15 cellular contexts compared by ENCODE assay signal in the genomic region with DNA sequence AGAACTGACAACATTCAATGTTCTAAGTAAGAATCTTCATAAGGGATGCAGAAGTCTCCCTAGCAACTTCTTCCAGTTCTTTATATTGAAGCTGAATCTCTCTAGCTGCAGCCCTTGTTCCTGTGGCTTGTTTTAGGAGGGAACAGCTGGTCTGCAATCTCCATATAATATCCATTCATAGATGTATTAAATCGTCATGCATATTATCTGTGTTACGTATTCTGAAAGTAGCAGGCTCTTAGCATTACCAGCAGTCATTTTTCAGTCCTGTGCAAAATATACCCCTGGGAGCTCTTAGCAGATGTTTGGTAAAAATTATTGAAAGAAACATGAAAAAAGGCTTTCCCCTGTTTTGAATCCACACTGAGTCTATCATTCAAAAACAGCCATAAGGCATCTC.
"Had no signal": no experiment of that assay in that cellular context is flagged by ENCODE, and none has a peak within 500 bp of the region (broad histone marks: within the 10 kb centered on the region; RNA-seq: fewer than 3 reads in every experiment).

No MANE protein-coding gene starts in this region.

- H3K27ac ChIP-seq: lower lobe of right lung, ovary, skin epidermis had no signal

- H3K4me3 ChIP-seq: lower lobe of right lung, ovary, skin epidermis had no signal

- H3K36me3 Mint-ChIP-seq: activated CD8-positive, alpha-beta memory T cell treated with anti-CD3 and anti-CD28 coated beads, Interleukin-2, amount 10 ng/mL, durations not matched to agents 7 days and 5 days; activated naive CD4-positive, alpha-beta T cell treated with anti-CD3 and anti-CD28 coated beads, Interleukin-2, amount 50 U/mL, for 72 hours; naive thymus-derived CD8-positive, alpha-beta T cell had no signal

- H3K9me3 Mint-ChIP-seq: activated T-cell treated with anti-CD3 and anti-CD28 coated beads, Interleukin-2, amount 50 U/mL, for 24 hours; endodermal cell had no signal

- H3K4me1 ChIP-seq: lower lobe of right lung had no signal

- ATAC-seq: activated CD8-positive, alpha-beta memory T cell treated with anti-CD3 and anti-CD28 coated beads, Interleukin-2, amount 10 ng/mL, durations not matched to agents 7 days and 5 days; activated naive CD4-positive, alpha-beta T cell treated with anti-CD3 and anti-CD28 coated beads, Interleukin-2, amount 50 U/mL, for 72 hours; lower lobe of right lung; naive thymus-derived CD8-positive, alpha-beta T cell had no signal

- H3K4me1 Mint-ChIP-seq: activated CD8-positive, alpha-beta memory T cell treated with anti-CD3 and anti-CD28 coated beads, Interleukin-2, amount 10 ng/mL, durations not matched to agents 7 days and 5 days; naive thymus-derived CD8-positive, alpha-beta T cell had no signal

- DNase-seq: activated CD4-positive, alpha-beta T cell treated with anti-CD3 and anti-CD28 coated beads for 1 hour; activated CD4-positive, alpha-beta T cell treated with anti-CD3 and anti-CD28 coated beads, Interleukin-2, amount 50 U/mL, for 48 hours; activated CD8-positive, alpha-beta memory T cell treated with anti-CD3 and anti-CD28 coated beads, Interleukin-2, amount 10 ng/mL, durations not matched to agents 7 days and 5 days; activated effector memory CD4-positive, alpha-beta T cell treated with Interleukin-2 at 50 U/mL for 16 hours; activated T-cell treated with anti-CD3 and anti-CD28 coated beads, Interleukin-2, amount 50 U/mL, for 24 hours; amygdala; dermis blood vessel endothelial cell; endodermal cell; hypothalamus; kidney glomerular epithelial cell; lower lobe of right lung; naive thymus-derived CD8-positive, alpha-beta T cell; ovary had no signal

- H3K4me3 Mint-ChIP-seq: activated CD8-positive, alpha-beta memory T cell treated with anti-CD3 and anti-CD28 coated beads, Interleukin-2, amount 10 ng/mL, durations not matched to agents 7 days and 5 days; activated T-cell treated with anti-CD3 and anti-CD28 coated beads, Interleukin-2, amount 50 U/mL, for 24 hours; endodermal cell; naive thymus-derived CD8-positive, alpha-beta T cell had no signal

- H3K27me3 ChIP-seq: ovary had no signal

- H3K27ac Mint-ChIP-seq: activated CD8-positive, alpha-beta memory T cell treated with anti-CD3 and anti-CD28 coated beads, Interleukin-2, amount 10 ng/mL, durations not matched to agents 7 days and 5 days; activated naive CD4-positive, alpha-beta T cell treated with anti-CD3 and anti-CD28 coated beads, Interleukin-2, amount 50 U/mL, for 72 hours; activated T-cell treated with anti-CD3 and anti-CD28 coated beads, Interleukin-2, amount 50 U/mL, for 24 hours; endodermal cell; naive thymus-derived CD8-positive, alpha-beta T cell had no signal

- H3K9me3 ChIP-seq: lower lobe of right lung, ovary had no signal

- H3K36me3 ChIP-seq: lower lobe of right lung, ovary had no signal
